1 cellular context compared by ENCODE assay signal in genomic region chr10:63133787-63134557, GRCh38.
TF ChIP-seq lines count a peak whose summit lies in the region.

No MANE protein-coding gene starts in this region.

TF ChIP-seq in K562, 482 proteins besides CTCF, POLR2A, EP300 and RAD21 (continued from another document):
- no peak for TF ChIP-seq RREB1 (CRISPR knock-in tag; IDR thresholded peaks at IDR 0.05)
- TF ChIP-seq ZNF174 (CRISPR knock-in tag; IDR thresholded peaks at IDR 0.05), result no peak
- TF ChIP-seq ZFP30 (CRISPR knock-in tag; IDR thresholded peaks at IDR 0.05; ENCODE audit: borderline replicate concordance), result no peak
- no peak for TF ChIP-seq POLR2H (tag; IDR thresholded peaks at IDR 0.05; ENCODE audit: low read depth)
- peak; percentile 75; the same call in 1 of the 2 replicates for TF ChIP-seq EP400 (IDR thresholded peaks at IDR 0.05)
- TF ChIP-seq L3MBTL2 (IDR thresholded peaks at IDR 0.05), result no peak
- TF ChIP-seq MTA1 (IDR thresholded peaks at IDR 0.05; ENCODE audit: borderline replicate concordance), result no peak
- no peak for TF ChIP-seq TAL1 (IDR thresholded peaks at IDR 0.05)
- TF ChIP-seq PHF20 (IDR thresholded peaks at IDR 0.05; ENCODE audit: partially characterized antibody), result no peak
- no peak for TF ChIP-seq MXI1 (IDR thresholded peaks at IDR 0.05; ENCODE audit: low read depth, low read length)
- no peak for TF ChIP-seq PPARD (CRISPR knock-in tag; IDR thresholded peaks at IDR 0.05)
- no peak for TF ChIP-seq ZNF324 (CRISPR knock-in tag; IDR thresholded peaks at IDR 0.05)
- 0 out of 2 replicates have a peak, but pooled peaks have one; percentile 9 for TF ChIP-seq KAT7 (CRISPR knock-in tag; IDR thresholded peaks at IDR 0.05; ENCODE audit: borderline replicate concordance)
- TF ChIP-seq RFX7 (CRISPR knock-in tag; IDR thresholded peaks at IDR 0.05), result no peak
- TF ChIP-seq PML (IDR thresholded peaks at IDR 0.05; ENCODE audit: low read length), result no peak
- no peak for TF ChIP-seq ZNF398 (CRISPR knock-in tag; IDR thresholded peaks at IDR 0.05)
- TF ChIP-seq CEBPG (CRISPR knock-in tag; IDR thresholded peaks at IDR 0.05), result no peak
- TF ChIP-seq CEBPG (tag; conservative IDR thresholded peaks at IDR 0.05 in 1 of 2, IDR thresholded peaks at IDR 0.05 in 1 of 2), result no peak
- no peak for TF ChIP-seq OTX1 (CRISPR knock-in tag; IDR thresholded peaks at IDR 0.05)
- TF ChIP-seq CHD1 (IDR thresholded peaks at IDR 0.05; ENCODE audit: low read length), result no peak
- peak; percentile 18; the same call in 1 of the 2 replicates for TF ChIP-seq ZBTB7A (IDR thresholded peaks at IDR 0.05; ENCODE audit: borderline replicate concordance, control insufficient read depth, low read depth, low read length)
- no peak for TF ChIP-seq ZNF165 (CRISPR knock-in tag; IDR thresholded peaks at IDR 0.05; ENCODE audit: borderline replicate concordance)
- no peak for TF ChIP-seq ZNF239 (CRISPR knock-in tag; IDR thresholded peaks at IDR 0.05)
- TF ChIP-seq CXXC5 (CRISPR knock-in tag; IDR thresholded peaks at IDR 0.05), result no peak
- no peak for TF ChIP-seq PATZ1 (CRISPR knock-in tag; IDR thresholded peaks at IDR 0.05; ENCODE audit: borderline replicate concordance)
- no peak for TF ChIP-seq SNIP1 (IDR thresholded peaks at IDR 0.05; ENCODE audit: low read depth)
- TF ChIP-seq MIER1 (IDR thresholded peaks at IDR 0.05; ENCODE audit: low read depth), result no peak
- TF ChIP-seq FOXJ2 (tag; IDR thresholded peaks at IDR 0.05), result peak; percentile 36; the same call in 1 of the 2 replicates
- TF ChIP-seq ZNF277 (CRISPR knock-in tag; IDR thresholded peaks at IDR 0.05; ENCODE audit: borderline replicate concordance), result no peak
- no peak for TF ChIP-seq ETV5 (CRISPR knock-in tag; IDR thresholded peaks at IDR 0.05; ENCODE audit: low read depth)
- TF ChIP-seq ZNF764 (CRISPR knock-in tag; IDR thresholded peaks at IDR 0.05; ENCODE audit: low read depth), result no peak
